2 cellular contexts compared by ENCODE assay signal in the genomic region with DNA sequence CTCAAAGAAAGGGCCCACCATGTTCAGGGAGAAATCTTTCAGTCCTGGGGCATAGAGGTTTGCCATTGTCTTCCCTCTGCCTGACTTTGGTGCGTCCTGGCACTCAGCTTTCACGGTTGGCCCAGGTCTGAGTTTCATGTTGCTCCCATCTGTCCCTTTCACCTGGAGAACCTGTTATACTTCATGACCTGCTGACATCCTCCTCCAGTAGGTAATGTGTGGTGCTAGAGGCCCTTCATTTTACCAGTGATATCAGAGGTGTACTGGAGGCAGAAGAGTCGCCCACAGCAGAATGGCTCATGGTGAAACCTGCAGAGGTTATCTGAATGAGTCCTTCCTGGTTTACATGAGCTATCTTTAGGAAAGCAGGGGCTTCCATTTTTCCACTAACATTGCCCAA.
TF ChIP-seq lines count a peak whose summit lies in the region.

No MANE protein-coding gene starts in this region.

TF ChIP-seq in A549, 52 proteins besides CTCF, POLR2A, EP300 and RAD21:
- TF ChIP-seq SMC3 (IDR thresholded peaks at IDR 0.05) (no peak), HOXB13 (CRISPR knock-in tag; IDR thresholded peaks at IDR 0.05; ENCODE audit: low read depth) (no peak), SREBF2 (IDR thresholded peaks at IDR 0.05) (no peak), ESRRA (IDR thresholded peaks at IDR 0.05; ENCODE audit: borderline replicate concordance, low read length) (no peak), HEYL (CRISPR knock-in tag; IDR thresholded peaks at IDR 0.05) (no peak), JUNB (IDR thresholded peaks at IDR 0.05) (no peak), NPAS2 (CRISPR knock-in tag; IDR thresholded peaks at IDR 0.05; ENCODE audit: borderline replicate concordance) (no peak), MAZ (IDR thresholded peaks at IDR 0.05; ENCODE audit: borderline replicate concordance, low read depth, low read length) (no peak), HDAC2 (IDR thresholded peaks at IDR 0.05) (no peak), CEBPB (IDR thresholded peaks at IDR 0.05) (no peak), HOXA7 (CRISPR knock-in tag; IDR thresholded peaks at IDR 0.05) (no peak)
- TF ChIP-seq, protein P1, sequence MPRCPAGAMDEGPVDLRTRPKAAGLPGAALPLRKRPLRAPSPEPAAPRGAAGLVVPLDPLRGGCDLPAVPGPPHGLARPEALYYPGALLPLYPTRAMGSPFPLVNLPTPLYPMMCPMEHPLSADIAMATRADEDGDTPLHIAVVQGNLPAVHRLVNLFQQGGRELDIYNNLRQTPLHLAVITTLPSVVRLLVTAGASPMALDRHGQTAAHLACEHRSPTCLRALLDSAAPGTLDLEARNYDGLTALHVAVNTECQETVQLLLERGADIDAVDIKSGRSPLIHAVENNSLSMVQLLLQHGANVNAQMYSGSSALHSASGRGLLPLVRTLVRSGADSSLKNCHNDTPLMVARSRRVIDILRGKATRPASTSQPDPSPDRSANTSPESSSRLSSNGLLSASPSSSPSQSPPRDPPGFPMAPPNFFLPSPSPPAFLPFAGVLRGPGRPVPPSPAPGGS (IDR thresholded peaks at IDR 0.05), result no peak

TF ChIP-seq in H1, 55 proteins besides CTCF, POLR2A, EP300 and RAD21:
- TF ChIP-seq TCF12 (IDR thresholded peaks at IDR 0.05; ENCODE audit: low read depth, low read length), result no peak
- no peak for TF ChIP-seq TEAD4 (IDR thresholded peaks at IDR 0.05; ENCODE audit: low read depth, low read length)
